ENCODE assay signal across 8 cellular contexts in genomic region chr7:131688738-131689661, GRCh38.
DNase-seq lines count a peak whose midpoint lies in the region; ATAC-seq and TF ChIP-seq lines count a peak whose summit lies in the region.

No MANE protein-coding gene starts in this region.

- H3K4me3 ChIP-seq in KMS-11 (IDR thresholded peaks at IDR 0.05; ENCODE audit: insufficient read depth, low read depth, low read length): no peak overlapping the region

- no peak overlapping the region for H3K4me2 ChIP-seq in KMS-11

- ATAC-seq in GM19324 (IDR thresholded peaks at IDR 0.05; ENCODE audit: low FRiP score, unreplicated experiment): no peak

- no peaks in the 10 kb centered on the region for H3K36me3 ChIP-seq in KMS-11 (ENCODE audit: insufficient read depth)

- H3K27ac ChIP-seq in KMS-11: no peak overlapping the region

- H3K9me3 Mint-ChIP-seq in activated naive CD4-positive, alpha-beta T cell treated with anti-CD3 and anti-CD28 coated beads, Interleukin-2, amount 10 ng/mL, durations not matched to agents 7 days and 5 days: no peaks in the 10 kb centered on the region
- peaks cover 7% of the 10 kb centered on the region for H3K9me3 Mint-ChIP-seq in glutamatergic neuron (ENCODE audit: unreplicated experiment)

- peaks cover 37% of the 10 kb centered on the region for H3K27me3 Mint-ChIP-seq in activated naive CD4-positive, alpha-beta T cell treated with anti-CD3 and anti-CD28 coated beads, Interleukin-2, amount 10 ng/mL, durations not matched to agents 7 days and 5 days
- peaks cover 1% of the 10 kb centered on the region for H3K27me3 Mint-ChIP-seq in glutamatergic neuron (ENCODE audit: unreplicated experiment)

- no peak overlapping the region for H2AFZ ChIP-seq in KMS-11 (ENCODE audit: low read depth)

- peak; percentile 46 for DNase-seq in activated gamma-delta T cell treated with Interleukin-2 at 50 U/mL for 16 hours
- no peak for DNase-seq in activated gamma-delta T cell (lab: John Stamatoyannopoulos, UW)
- DNase-seq in SK-MEL-5 (ENCODE audit: low read depth, low spot score): peak; percentile 91
- DNase-seq in activated naive CD4-positive, alpha-beta T cell treated with anti-CD3 and anti-CD28 coated beads, Interleukin-2, amount 10 ng/mL, durations not matched to agents 7 days and 5 days: peak; percentile 71
- DNase-seq in glutamatergic neuron: peak; percentile 89
- DNase-seq in posterior cingulate gyrus: peak; percentile 50 to 93 (median 76)

- no peaks in the 10 kb centered on the region for H3K79me2 ChIP-seq in KMS-11 (ENCODE audit: insufficient read depth, low read depth)

- in situ Hi-C loops in SK-MEL-5 (cut with HindIII; ENCODE audit: low pct_unique_long_range_greater_than_20kb, low sequenced_read_pairs): no loop called here

- H3K4me1 Mint-ChIP-seq in activated naive CD4-positive, alpha-beta T cell treated with anti-CD3 and anti-CD28 coated beads, Interleukin-2, amount 10 ng/mL, durations not matched to agents 7 days and 5 days: peaks cover 4% of the 10 kb centered on the region
- H3K4me1 Mint-ChIP-seq in glutamatergic neuron (ENCODE audit: low read depth, unreplicated experiment): no peaks in the 10 kb centered on the region

- no peak overlapping the region for H3K4me3 Mint-ChIP-seq in activated naive CD4-positive, alpha-beta T cell treated with anti-CD3 and anti-CD28 coated beads, Interleukin-2, amount 10 ng/mL, durations not matched to agents 7 days and 5 days
- H3K4me3 Mint-ChIP-seq in glutamatergic neuron (ENCODE audit: unreplicated experiment): no peak overlapping the region

- H3K9ac ChIP-seq in KMS-11: no peak overlapping the region

- no peaks in the 10 kb centered on the region for H3K27me3 ChIP-seq in KMS-11 (ENCODE audit: insufficient read depth, low read depth)

- intact Hi-C loops in posterior cingulate gyrus (cut with DNase I): loop anchor here (2.0 to 10.0 kb wide), 3 partner anchors 356 to 892 kb away; no protein-coding TSS in a partner anchor

- CTCF ChIA-PET in activated naive CD4-positive, alpha-beta T cell treated with anti-CD3 and anti-CD28 coated beads, Interleukin-2, amount 10 ng/mL, durations not matched to agents 7 days and 5 days (lab: Charles Lee): interaction anchor here (0.5 to 3.6 kb wide), 10 partner anchors 7 to 891 kb away, joined by 3 to 18 read pairs (median 4); no protein-coding TSS in a partner anchor

- H3K4me1 ChIP-seq in KMS-11 (ENCODE audit: low read depth, poor library complexity, severe bottlenecking): no peaks in the 10 kb centered on the region

- H4K20me1 ChIP-seq in KMS-11 (ENCODE audit: insufficient read depth): no peaks in the 10 kb centered on the region

- no peaks in the 10 kb centered on the region for H3K36me3 Mint-ChIP-seq in activated naive CD4-positive, alpha-beta T cell treated with anti-CD3 and anti-CD28 coated beads, Interleukin-2, amount 10 ng/mL, durations not matched to agents 7 days and 5 days
- no peaks in the 10 kb centered on the region for H3K36me3 Mint-ChIP-seq in glutamatergic neuron (ENCODE audit: unreplicated experiment)

- TF ChIP-seq CTCF in KMS-11 (conservative IDR thresholded peaks at IDR 0.05; ENCODE audit: low read depth, low read length) (peak; percentile 99), glutamatergic neuron (IDR thresholded peaks at IDR 0.05; ENCODE audit: partially characterized antibody, unreplicated experiment) (peak; percentile 94)

- H3K27ac Mint-ChIP-seq in activated naive CD4-positive, alpha-beta T cell treated with anti-CD3 and anti-CD28 coated beads, Interleukin-2, amount 10 ng/mL, durations not matched to agents 7 days and 5 days: no peak overlapping the region
- H3K27ac Mint-ChIP-seq in glutamatergic neuron (ENCODE audit: unreplicated experiment): no peak overlapping the region
